26 cellular contexts compared by ENCODE assay signal in the genomic region with DNA sequence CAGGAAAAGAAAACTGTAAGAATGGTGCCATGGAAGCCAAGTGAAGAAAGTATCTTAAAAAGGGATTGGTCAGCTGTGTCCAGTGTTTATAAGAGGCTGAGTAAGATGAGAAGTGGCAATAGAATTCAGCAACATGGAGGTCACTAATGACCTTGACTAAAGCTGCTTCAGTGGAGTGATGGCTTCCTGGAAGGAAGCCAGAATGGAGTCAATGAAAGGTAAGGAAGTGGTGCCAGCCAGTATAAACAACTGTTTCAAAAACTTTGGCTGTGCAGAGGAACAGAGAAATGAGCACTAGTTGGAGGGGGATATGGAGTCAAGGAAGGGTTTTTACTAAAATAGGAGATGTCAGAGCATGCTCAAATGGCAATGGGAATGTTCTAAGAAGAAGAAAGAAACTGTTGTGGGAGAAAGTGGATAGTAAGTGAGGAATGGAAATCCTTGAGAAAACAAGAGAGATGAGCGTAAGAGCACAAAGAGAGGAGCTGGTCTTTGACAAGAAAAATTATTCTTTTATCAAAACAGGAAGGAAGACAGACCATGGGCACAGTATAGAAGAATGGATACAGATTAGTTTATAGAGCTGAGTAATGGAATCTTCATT. TPM values are rescaled to one million over a fixed set of nuclear protein-coding genes. Genes with fewer than 3 reads are reported as not detected.
DNase-seq lines count a peak whose midpoint lies in the region; ATAC-seq and TF ChIP-seq lines count a peak whose summit lies in the region.
"Had no signal": no experiment of that assay in that cellular context is flagged by ENCODE, and none has a peak within 500 bp of the region (broad histone marks: within the 10 kb centered on the region; RNA-seq: fewer than 3 reads in every experiment).

No MANE protein-coding gene starts in this region.

- H3K27ac Mint-ChIP-seq in Calu3 (ENCODE audit: unreplicated experiment) = no peak overlapping the region
- H3K27ac Mint-ChIP-seq: activated T-cell treated with anti-CD3 and anti-CD28 coated beads, Interleukin-2, amount 50 U/mL, for 24 hours; B cell; effector memory CD8-positive, alpha-beta T cell; HFFc6; T-helper 2 cell treated with Interferon-gamma antibody and Interleukin-4, amounts not matched to agents 5 μg/mL and 100 μg/mL, for 36 hours had no signal

- CTCF ChIA-PET in Calu3 (lab: Charles Lee) = interaction anchor here (0.6 kb wide), 1 partner anchor 723 kb away, joined by 3 read pairs; no protein-coding TSS in a partner anchor

- DNase-seq in DMS53 (lab: John Stamatoyannopoulos, UW) (peak; percentile 27), DMS53 treated with DMSO at 0.1 percent for 48 hours (lab: John Stamatoyannopoulos, UW; ENCODE audit: unreplicated experiment) (no peak), H4 (ENCODE audit: low spot score) (peak; percentile 18), astrocyte of the hippocampus (ENCODE audit: low read depth, low spot score) (peak; percentile 61), lung microvascular endothelial cell (ENCODE audit: low read depth in 2 of 2) (peak; percentile 47 to 88), Calu3 (no peak)
- DNase-seq in activated CD8-positive, alpha-beta memory T cell treated with anti-CD3 and anti-CD28 coated beads, Interleukin-2, amount 50 U/mL, for 48 hours = no peak
- DNase-seq: activated CD4-positive, alpha-beta T cell treated with anti-CD3 and anti-CD28 coated beads for 4 hours; activated CD8-positive, alpha-beta memory T cell treated with anti-CD3 and anti-CD28 coated beads for 24 hours; activated T-cell treated with anti-CD3 and anti-CD28 coated beads, Interleukin-2, amount 50 U/mL, for 24 hours; brain microvascular endothelial cell; effector memory CD8-positive, alpha-beta T cell; foreskin melanocyte; HFFc6; hippocampal formation; MM.1S; NCI-H1436 treated with DMSO at 0.1 percent for 48 hours; NCI-H2171; NCI-H524 treated with DMSO at 0.1 percent for 48 hours; small intestine; stimulated activated CD4-positive, alpha-beta T cell treated with anti-CD3 and anti-CD28 coated beads, Interleukin-1b, Interleukin-23, amount 100 ng/mL, for 48 hours; upper lobe of left lung had no signal

- H3K36me3 Mint-ChIP-seq in Calu3 (ENCODE audit: insufficient read depth, unreplicated experiment) = no peaks in the 10 kb centered on the region

- H3K27me3 Mint-ChIP-seq in Calu3 (ENCODE audit: unreplicated experiment) = peaks cover 1% of the 10 kb centered on the region

- no peak for TF ChIP-seq CTCF in Calu3 (IDR thresholded peaks at IDR 0.05; ENCODE audit: unreplicated experiment)

- H3K4me3 Mint-ChIP-seq in Calu3 (ENCODE audit: low read depth, unreplicated experiment) = no peak overlapping the region
- H3K4me3 Mint-ChIP-seq: activated T-cell treated with anti-CD3 and anti-CD28 coated beads, Interleukin-2, amount 50 U/mL, for 24 hours; B cell; effector memory CD8-positive, alpha-beta T cell; HFFc6; T-helper 2 cell treated with Interferon-gamma antibody and Interleukin-4, amounts not matched to agents 5 μg/mL and 100 μg/mL, for 36 hours had no signal

- no peak for ATAC-seq in HG02938 (IDR thresholded peaks at IDR 0.05; ENCODE audit: unreplicated experiment)
- ATAC-seq: effector memory CD8-positive, alpha-beta T cell; esophagus mucosa had no signal

- no TSS peak for BruUV-seq in Calu3 (replicated peaks; lab: Mats Ljungman, UMichigan)

- H3K9me3 Mint-ChIP-seq in Calu3 (ENCODE audit: low read depth, unreplicated experiment) = no peaks in the 10 kb centered on the region
- H3K9me3 Mint-ChIP-seq: activated T-cell treated with anti-CD3 and anti-CD28 coated beads, Interleukin-2, amount 50 U/mL, for 24 hours; effector memory CD8-positive, alpha-beta T cell; HFFc6; T-helper 2 cell treated with Interferon-gamma antibody and Interleukin-4, amounts not matched to agents 5 μg/mL and 100 μg/mL, for 36 hours had no signal

- H3K4me1 Mint-ChIP-seq in Calu3 (ENCODE audit: low read depth, unreplicated experiment) = no peaks in the 10 kb centered on the region
- H3K4me1 Mint-ChIP-seq: B cell had no signal

- intact Hi-C loops in Calu3 (cut with micrococcal nuclease; ENCODE audit: unreplicated experiment) = no loop called here

RNA-seq across cellular contexts. Expression of gene NRG2, which starts 11.1 kb away (rescaled TPM):
- total RNA-seq in H4 (2014; rRNA removed; shearing (Covaris generic)) = 0.14 and 0.25 TPM in 2 replicates
- total RNA-seq in lung microvascular endothelial cell = 0.20 and 0.44 TPM in 2 replicates
- total RNA-seq in Calu3 (2022) = 1.4 and 3.1 TPM in 2 replicates

RNA-seq across cellular contexts. Expression of gene PURA, which starts 59.7 kb away (rescaled TPM):
- total RNA-seq in H4 (2014; rRNA removed; shearing (Covaris generic)) = 4.0 and 5.6 TPM in 2 replicates
- total RNA-seq in lung microvascular endothelial cell (5.0 and 8.3 TPM in 2 replicates), Calu3 (2022) (16.2 and 16.7 TPM in 2 replicates)

Comparison
In these comparisons a context has a peak if more than half of its experiments do, and no peak if none do; other contexts are left out.
1. DNase-seq: peak in DMS53 (single experiment), H4 (single experiment), astrocyte of the hippocampus (single experiment) and lung microvascular endothelial cell (2 of 2); none in DMS53 treated with DMSO at 0.1 percent for 48 hours (single experiment), activated CD8-positive, alpha-beta memory T cell treated with anti-CD3 and anti-CD28 coated beads, Interleukin-2, amount 50 U/mL, for 48 hours (single experiment) and Calu3 (single experiment).